Comparison of ENCODE assay signal across 21 cellular contexts in the genomic region with DNA sequence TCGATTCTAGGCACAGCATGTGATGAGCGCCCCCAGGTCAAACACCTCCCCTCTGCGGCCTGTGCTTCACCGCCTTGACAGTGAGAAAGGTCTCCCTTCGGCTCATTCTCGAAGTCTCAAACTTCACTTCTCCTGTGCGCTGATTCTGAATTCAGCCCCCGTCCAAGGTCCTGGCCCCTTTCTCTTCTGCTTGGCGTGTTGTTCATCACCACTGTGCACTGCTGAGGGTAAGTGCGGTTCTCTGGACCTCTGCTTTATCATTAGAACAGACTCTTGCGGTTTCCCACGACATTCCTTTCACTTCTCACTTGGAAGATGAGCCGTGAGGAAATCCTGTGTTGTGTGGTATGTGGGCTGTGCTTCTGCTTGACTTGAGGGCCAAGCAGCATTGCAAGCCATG. TPM values are rescaled to one million over a fixed set of nuclear protein-coding genes. Genes with fewer than 3 reads are reported as not detected.
DNase-seq lines count a peak whose midpoint lies in the region; ATAC-seq and TF ChIP-seq lines count a peak whose summit lies in the region.
"Had no signal": no experiment of that assay in that cellular context is flagged by ENCODE, and none has a peak within 500 bp of the region (broad histone marks: within the 10 kb centered on the region; RNA-seq: fewer than 3 reads in every experiment).

No MANE protein-coding gene starts in this region.

- H3K27ac Mint-ChIP-seq in activated T-cell treated with anti-CD3 and anti-CD28 coated beads, Interleukin-2, amount 50 U/mL, for 72 hours, result no peak overlapping the region
- H3K27ac Mint-ChIP-seq: activated naive CD4-positive, alpha-beta T cell treated with anti-CD3 and anti-CD28 coated beads, Interleukin-2, amount 50 U/mL, for 24 hours; nephron progenitor cell had no signal

- DNase-seq in AG20443 (ENCODE audit: low spot score) (peak; percentile 62), Kasumi-1 (lab: John Stamatoyannopoulos, UW) (peak; percentile 25 to 29), SKM-1 (lab: John Stamatoyannopoulos, UW; ENCODE audit: unreplicated experiment) (peak; percentile 46), fibroblast of the aortic adventitia (ENCODE audit: low read depth) (peak; percentile 37), GM13977 (ENCODE audit: low spot score) (no peak), putamen (ENCODE audit: low spot score) (no peak)
- no peak for DNase-seq in activated T-cell treated with anti-CD3 and anti-CD28 coated beads, Interleukin-2, amount 50 U/mL, for 72 hours
- DNase-seq: activated CD4-positive, alpha-beta T cell treated with anti-CD3 and anti-CD28 coated beads for 48 hours; GM23248; NCI-H1436; NCI-H446 treated with DMSO at 0.1 percent for 48 hours; nephron progenitor cell; stimulated activated CD4-positive, alpha-beta T cell treated with anti-CD3 and anti-CD28 coated beads, Interleukin-2, amount 100 ng/mL, for 48 hours; stimulated activated CD8-positive, alpha-beta memory T cell treated with anti-CD3 and anti-CD28 coated beads, Interleukin-4, amount 100 ng/mL, for 48 hours; T-helper 2 cell; thyroid gland had no signal

- TF ChIP-seq CTCF in fibroblast of the aortic adventitia (IDR thresholded peaks at IDR 0.05; ENCODE audit: insufficient read depth, low read length) (no peak), GM13977 (IDR thresholded peaks at IDR 0.05; ENCODE audit: extremely low read depth, insufficient read depth, missing control alignments) (no peak)

- H3K4me3 ChIP-seq in fibroblast of the aortic adventitia (ENCODE audit: low read depth, low read length), result no peak overlapping the region
- H3K4me3 ChIP-seq: cardiac muscle cell, gastroesophageal sphincter, GM23248, thyroid gland had no signal

- H3K36me3 Mint-ChIP-seq in activated T-cell treated with anti-CD3 and anti-CD28 coated beads, Interleukin-2, amount 50 U/mL, for 72 hours (ENCODE audit: insufficient read depth in 2 of 2), result peaks cover 0 to 4% of the 10 kb centered on the region in 2 donors
- H3K36me3 Mint-ChIP-seq: activated naive CD4-positive, alpha-beta T cell treated with anti-CD3 and anti-CD28 coated beads, Interleukin-2, amount 50 U/mL, for 24 hours had no signal

- no peaks in the 10 kb centered on the region for H3K4me1 Mint-ChIP-seq in activated T-cell treated with anti-CD3 and anti-CD28 coated beads, Interleukin-2, amount 50 U/mL, for 72 hours (ENCODE audit: low read depth)
- H3K4me1 Mint-ChIP-seq: activated naive CD4-positive, alpha-beta T cell treated with anti-CD3 and anti-CD28 coated beads, Interleukin-2, amount 50 U/mL, for 24 hours had no signal

- in situ Hi-C loops in GM13977 (cut with MboI; ENCODE audit: low pct_unique_long_range_greater_than_20kb, low sequenced_read_pairs, unreplicated experiment), result no loop called here

- no peak for ATAC-seq in activated T-cell treated with anti-CD3 and anti-CD28 coated beads, Interleukin-2, amount 50 U/mL, for 72 hours (replicated peaks in 1 of 2)
- ATAC-seq in HG02588 (IDR thresholded peaks at IDR 0.05; ENCODE audit: unreplicated experiment), result no peak
- ATAC-seq: gastroesophageal sphincter had no signal

- H3K27me3 Mint-ChIP-seq in activated T-cell treated with anti-CD3 and anti-CD28 coated beads, Interleukin-2, amount 50 U/mL, for 72 hours (ENCODE audit: low read depth), result peaks cover 5% of the 10 kb centered on the region

- no peaks in the 10 kb centered on the region for H3K9me3 Mint-ChIP-seq in activated T-cell treated with anti-CD3 and anti-CD28 coated beads, Interleukin-2, amount 50 U/mL, for 72 hours
- H3K9me3 Mint-ChIP-seq: activated naive CD4-positive, alpha-beta T cell treated with anti-CD3 and anti-CD28 coated beads, Interleukin-2, amount 50 U/mL, for 24 hours had no signal

- H3K4me3 Mint-ChIP-seq in activated T-cell treated with anti-CD3 and anti-CD28 coated beads, Interleukin-2, amount 50 U/mL, for 72 hours, result no peak overlapping the region
- H3K4me3 Mint-ChIP-seq: activated naive CD4-positive, alpha-beta T cell treated with anti-CD3 and anti-CD28 coated beads, Interleukin-2, amount 50 U/mL, for 24 hours; nephron progenitor cell had no signal

RNA-seq across cellular contexts. Expression of gene HTT-AS, which starts 11.9 kb away (rescaled TPM):
- total RNA-seq in fibroblast of the aortic adventitia (ENCODE audit: low replicate concordance), result not detected in 2 replicates
- not detected for total RNA-seq in activated T-cell treated with anti-CD3 and anti-CD28 coated beads, Interleukin-2, amount 50 U/mL, for 72 hours
- total RNA-seq: cardiac muscle cell, gastroesophageal sphincter, GM23248, lung microvascular endothelial cell, thyroid gland had no signal

RNA-seq across cellular contexts. Expression of gene HTT, which starts 12.0 kb away (rescaled TPM):
- total RNA-seq in fibroblast of the aortic adventitia (ENCODE audit: low replicate concordance), result 33.2 and 49.9 TPM in 2 replicates
- 10 to 100 TPM; 88.0 to 97.9 TPM for total RNA-seq in activated T-cell treated with anti-CD3 and anti-CD28 coated beads, Interleukin-2, amount 50 U/mL, for 72 hours

Comparison
In these comparisons a context has a peak if more than half of its experiments do, and no peak if none do; other contexts are left out.
1. DNase-seq: peak in AG20443 (single experiment), Kasumi-1 (2 of 2), SKM-1 (single experiment) and fibroblast of the aortic adventitia (single experiment); none in activated T-cell treated with anti-CD3 and anti-CD28 coated beads, Interleukin-2, amount 50 U/mL, for 72 hours (0 of 2), GM13977 (single experiment) and putamen (single experiment).